12 cellular contexts compared by ENCODE assay signal in genomic region chr17:31392856-31393748, GRCh38. TPM values are rescaled to one million over a fixed set of nuclear protein-coding genes. Genes with fewer than 3 reads are reported as not detected.
DNase-seq lines count a peak whose midpoint lies in the region; ATAC-seq lines count a peak whose summit lies in the region.
"Had no signal": no experiment of that assay in that cellular context is flagged by ENCODE, and none has a peak within 500 bp of the region (broad histone marks: within the 10 kb centered on the region; RNA-seq: fewer than 3 reads in every experiment).

No MANE protein-coding gene starts in this region.

- DNase-seq in activated T-cell treated with anti-CD3 and anti-CD28 coated beads, Interleukin-2, amount 50 U/mL, for 4 hours = no peak
- DNase-seq in activated T-cell treated with anti-CD3 and anti-CD28 coated beads for 4 hours = no peak
- peak; percentile 39 for DNase-seq in superior temporal gyrus (ENCODE audit: extremely low spot score)
- DNase-seq in NCI-H2227 treated with DMSO at 0.1 percent for 48 hours (lab: John Stamatoyannopoulos, UW) = no peak
- DNase-seq: IMR-90, mesenchymal stem cell, NCI-H226 had no signal

- peaks cover 47% of the 10 kb centered on the region for H3K27me3 Mint-ChIP-seq in activated T-cell treated with anti-CD3 and anti-CD28 coated beads, Interleukin-2, amount 50 U/mL, for 4 hours (ENCODE audit: low read depth)
- H3K27me3 Mint-ChIP-seq in activated T-helper 17 cell treated with anti-CD3 and anti-CD28 coated beads, Interleukin-2, amount 50 U/mL, for 72 hours = peaks cover 31% of the 10 kb centered on the region

- H3K27ac Mint-ChIP-seq in activated T-helper 17 cell treated with anti-CD3 and anti-CD28 coated beads, Interleukin-2, amount 50 U/mL, for 72 hours = no peak overlapping the region

- peaks cover 4% of the 10 kb centered on the region for H3K27me3 ChIP-seq in layer of hippocampus (ENCODE audit: control insufficient read depth, insufficient read depth, low read length)

- peaks cover 5% of the 10 kb centered on the region for H3K4me1 Mint-ChIP-seq in activated T-cell treated with anti-CD3 and anti-CD28 coated beads, Interleukin-2, amount 50 U/mL, for 4 hours (ENCODE audit: low read depth)
- H3K4me1 Mint-ChIP-seq in activated T-helper 17 cell treated with anti-CD3 and anti-CD28 coated beads, Interleukin-2, amount 50 U/mL, for 72 hours = peaks cover 5% of the 10 kb centered on the region

- no peaks in the 10 kb centered on the region for H3K9me3 Mint-ChIP-seq in activated T-cell treated with anti-CD3 and anti-CD28 coated beads, Interleukin-2, amount 50 U/mL, for 4 hours
- no peaks in the 10 kb centered on the region for H3K9me3 Mint-ChIP-seq in activated T-helper 17 cell treated with anti-CD3 and anti-CD28 coated beads, Interleukin-2, amount 50 U/mL, for 72 hours

- H3K27ac ChIP-seq in layer of hippocampus (ENCODE audit: low read depth, low read length) = peak overlapping the region; percentile 69

- no peak for ATAC-seq in activated T-cell treated with anti-CD3 and anti-CD28 coated beads, Interleukin-2, amount 50 U/mL, for 4 hours
- no peak for ATAC-seq in activated T-helper 17 cell treated with anti-CD3 and anti-CD28 coated beads, Interleukin-2, amount 50 U/mL, for 72 hours (replicated peaks)
- ATAC-seq in GM18517 (IDR thresholded peaks at IDR 0.05; ENCODE audit: unreplicated experiment) (no peak), GM21360 (IDR thresholded peaks at IDR 0.05; ENCODE audit: unreplicated experiment) (no peak)

- H3K4me3 Mint-ChIP-seq in activated T-cell treated with anti-CD3 and anti-CD28 coated beads, Interleukin-2, amount 50 U/mL, for 4 hours = peak overlapping the region; percentile 48
- peak overlapping the region; percentile 50 for H3K4me3 Mint-ChIP-seq in activated T-helper 17 cell treated with anti-CD3 and anti-CD28 coated beads, Interleukin-2, amount 50 U/mL, for 72 hours

- no peaks in the 10 kb centered on the region for H3K36me3 Mint-ChIP-seq in activated T-cell treated with anti-CD3 and anti-CD28 coated beads, Interleukin-2, amount 50 U/mL, for 4 hours (ENCODE audit: insufficient read depth)
- no peaks in the 10 kb centered on the region for H3K36me3 Mint-ChIP-seq in activated T-helper 17 cell treated with anti-CD3 and anti-CD28 coated beads, Interleukin-2, amount 50 U/mL, for 72 hours (ENCODE audit: low read depth)

RNA-seq across cellular contexts. Expression of gene RAB11FIP4, which starts 1.6 kb away (rescaled TPM):
- total RNA-seq in activated T-cell treated with anti-CD3 and anti-CD28 coated beads, Interleukin-2, amount 50 U/mL, for 4 hours = 10 to 100 TPM in 2 of 3 donors, 1 to 10 TPM in 1; 9.9 to 11.0 (median 10.8) TPM
- 10 to 100 TPM; 19.7 to 21.7 TPM for total RNA-seq in activated T-helper 17 cell treated with anti-CD3 and anti-CD28 coated beads, Interleukin-2, amount 50 U/mL, for 72 hours
- total RNA-seq: glomerular endothelial cell had no signal
